ENCODE assay signal across 8 cellular contexts in the genomic region with DNA sequence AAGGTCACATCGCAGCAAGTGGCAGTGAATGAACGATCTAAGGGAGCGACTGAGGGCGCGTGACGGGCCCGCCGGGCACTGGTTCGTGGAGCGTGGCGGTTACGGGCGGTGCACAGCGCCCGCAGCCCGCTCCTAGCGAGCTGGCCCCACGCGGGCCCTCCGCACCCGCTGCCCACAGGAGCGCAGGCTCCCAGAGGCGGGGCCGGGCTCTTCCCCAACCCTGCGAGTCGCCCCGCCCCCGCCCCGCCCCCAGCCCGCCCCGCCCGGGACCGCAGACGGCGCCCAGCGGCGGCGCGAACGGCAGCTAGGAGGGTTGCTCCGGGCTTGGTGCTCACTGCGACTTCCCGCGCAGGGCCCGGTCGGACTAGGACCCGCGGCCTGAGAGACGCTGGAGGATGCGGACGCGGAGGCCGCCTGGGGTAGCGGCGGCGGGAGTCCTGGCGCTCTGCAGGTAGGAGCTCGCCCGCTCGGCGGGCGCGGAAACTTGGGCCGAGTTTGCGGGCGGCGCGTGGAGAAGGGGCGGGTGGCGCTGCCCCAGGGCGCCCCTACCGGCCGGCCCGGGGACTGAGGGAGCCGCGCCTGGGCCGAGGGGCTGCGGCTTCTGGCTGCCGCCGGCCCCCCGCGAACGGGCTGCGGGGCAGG. TPM values are rescaled to one million over a fixed set of nuclear protein-coding genes. Genes with fewer than 3 reads are reported as not detected.
DNase-seq lines count a peak whose midpoint lies in the region; ATAC-seq and TF ChIP-seq lines count a peak whose summit lies in the region.

Gene C15orf39 (plus strand): TSS at position 274 of the 642 bp plus-strand sequence. CDS start 4,167 bp downstream, outside the sequence.

- intact Hi-C loops in activated CD4-positive, alpha-beta T cell treated with anti-CD3 and anti-CD28 coated beads, Interleukin-2, amount 10 ng/mL, durations not matched to agents 24 days and 14 days (cut with micrococcal nuclease): loop anchor here (2.0 to 5.0 kb wide), 7 partner anchors 31 to 659 kb away; partner anchors contain the start of genes ARID3B, RPP25 and SIN3A
- intact Hi-C loops in colonic mucosa (cut with DNase I): no loop called here

- H3K27ac ChIP-seq in 22Rv1 (peak within 1 kb of the TSS; percentile 77), colonic mucosa (peak within 1 kb of the TSS; percentile 84)

- peak; percentile 54 for ATAC-seq in HG02885 (IDR thresholded peaks at IDR 0.05; ENCODE audit: poor library complexity, unreplicated experiment)

- peak within 1 kb of the TSS; percentile 94 for H3K4me3 Mint-ChIP-seq in activated CD4-positive, alpha-beta T cell treated with anti-CD3 and anti-CD28 coated beads, Interleukin-2, amount 10 ng/mL, durations not matched to agents 24 days and 14 days

- H3K27me3 Mint-ChIP-seq in activated CD4-positive, alpha-beta T cell treated with anti-CD3 and anti-CD28 coated beads, Interleukin-2, amount 10 ng/mL, durations not matched to agents 24 days and 14 days: no peaks in the 10 kb centered on the region

- H3K36me3 ChIP-seq in colonic mucosa: no peaks in the 10 kb centered on the region

- in situ Hi-C loops in GM13977 (cut with MboI; ENCODE audit: low pct_unique_long_range_greater_than_20kb, low sequenced_read_pairs, unreplicated experiment): no loop called here

- peaks cover 19% of the 10 kb centered on the region for H3K36me3 Mint-ChIP-seq in activated CD4-positive, alpha-beta T cell treated with anti-CD3 and anti-CD28 coated beads, Interleukin-2, amount 10 ng/mL, durations not matched to agents 24 days and 14 days (ENCODE audit: low read depth)

- H3K9me3 ChIP-seq in colonic mucosa: no peaks in the 10 kb centered on the region

- peak within 1 kb of the TSS; percentile 90 for H3K27ac Mint-ChIP-seq in activated CD4-positive, alpha-beta T cell treated with anti-CD3 and anti-CD28 coated beads, Interleukin-2, amount 10 ng/mL, durations not matched to agents 24 days and 14 days

- peak within 1 kb of the TSS; percentile 98 to 99 for H3K9ac ChIP-seq in colonic mucosa (ENCODE audit: low read depth in 2 of 2, low read length in 2 of 2)

- peak; percentile 96 for DNase-seq in GM13977 (ENCODE audit: low spot score)
- peak; percentile 58 for DNase-seq in NCI-H226
- DNase-seq in activated CD4-positive, alpha-beta T cell treated with anti-CD3 and anti-CD28 coated beads, Interleukin-2, amount 10 ng/mL, durations not matched to agents 24 days and 14 days: peak; percentile 94
- peak; percentile 71 for DNase-seq in colonic mucosa
- DNase-seq in left kidney (ENCODE audit: low read depth, low spot score): peak; percentile 85
- peak; percentile 62 to 74 for DNase-seq in stimulated activated CD4-positive, alpha-beta T cell treated with anti-CD3 and anti-CD28 coated beads, Interleukin-2, amount 100 ng/mL, for 48 hours

- H3K9me3 Mint-ChIP-seq in activated CD4-positive, alpha-beta T cell treated with anti-CD3 and anti-CD28 coated beads, Interleukin-2, amount 10 ng/mL, durations not matched to agents 24 days and 14 days: no peaks in the 10 kb centered on the region

- H3K4me1 Mint-ChIP-seq in activated CD4-positive, alpha-beta T cell treated with anti-CD3 and anti-CD28 coated beads, Interleukin-2, amount 10 ng/mL, durations not matched to agents 24 days and 14 days: peaks cover 59% of the 10 kb centered on the region

- no peaks in the 10 kb centered on the region for H3K27me3 ChIP-seq in colonic mucosa

- TF ChIP-seq CTCF in 22Rv1 (IDR thresholded peaks at IDR 0.05): peak; percentile 97
- peak; percentile 83 for TF ChIP-seq CTCF in GM13977 (IDR thresholded peaks at IDR 0.05; ENCODE audit: extremely low read depth, insufficient read depth, missing control alignments)
- peak; percentile 95 for TF ChIP-seq CTCF in colonic mucosa (IDR thresholded peaks at IDR 0.05)

- peaks cover 29% of the 10 kb centered on the region for H3K4me1 ChIP-seq in colonic mucosa

- peak within 1 kb of the TSS; percentile 88 for H3K4me3 ChIP-seq in colonic mucosa

RNA-seq across cellular contexts. Expression of gene C15orf39, which starts in this region (rescaled TPM):
- total RNA-seq in activated CD4-positive, alpha-beta T cell treated with anti-CD3 and anti-CD28 coated beads, Interleukin-2, amount 10 ng/mL, durations not matched to agents 24 days and 14 days: 43.2 and 43.9 TPM in 2 replicates
- 10 to 100 TPM; 22.3 to 27.3 TPM for total RNA-seq in colonic mucosa

Comparison
In these comparisons a context has a peak if more than half of its experiments do, and no peak if none do; other contexts are left out.
1. Peak in every context shown above with its lines: DNase-seq, ATAC-seq, H3K4me3 ChIP-seq and H3K27ac ChIP-seq.